1 cellular context compared by ENCODE assay signal in the genomic region with DNA sequence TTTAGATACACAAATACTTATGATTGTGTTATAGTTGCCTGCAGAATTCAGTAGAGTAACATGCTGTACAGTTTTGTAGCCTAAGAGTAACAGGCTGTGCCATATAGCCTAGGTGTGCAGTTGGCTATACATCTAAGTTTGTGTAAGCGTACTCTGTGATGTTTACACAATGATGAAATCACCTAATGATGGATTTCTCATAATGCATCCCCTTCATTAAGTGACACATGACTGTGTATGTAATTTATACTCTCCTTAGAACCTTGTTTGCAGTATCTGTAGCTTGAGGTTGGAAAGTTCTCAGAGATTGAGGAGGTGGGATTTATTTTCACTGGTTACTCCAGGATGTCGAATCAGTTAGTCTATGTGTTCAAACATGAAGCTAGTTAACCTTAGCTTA.
TF ChIP-seq lines count a peak whose summit lies in the region.

No MANE protein-coding gene starts in this region.

TF ChIP-seq in H1, 55 proteins besides CTCF, POLR2A, EP300 and RAD21 (continued from another document):
- TF ChIP-seq CHD1 (IDR thresholded peaks at IDR 0.05; ENCODE audit: low read depth, low read length) (no peak), JUN (IDR thresholded peaks at IDR 0.05; ENCODE audit: low read depth, low read length) (no peak), TBP (IDR thresholded peaks at IDR 0.05; ENCODE audit: low read depth, low read length) (no peak), EGR1 (IDR thresholded peaks at IDR 0.05; ENCODE audit: borderline replicate concordance, low read depth, low read length) (no peak), BACH1 (IDR thresholded peaks at IDR 0.05; ENCODE audit: low read length) (no peak), CHD2 (IDR thresholded peaks at IDR 0.05; ENCODE audit: low read length) (no peak), SUZ12 (IDR thresholded peaks at IDR 0.05; ENCODE audit: low read length) (no peak)
